Comparison of ENCODE assay signal across 15 cellular contexts in genomic region chr7:128099204-128099671, GRCh38.
DNase-seq lines count a peak whose midpoint lies in the region; TF ChIP-seq lines count a peak whose summit lies in the region.
"Had no signal": no experiment of that assay in that cellular context is flagged by ENCODE, and none has a peak within 500 bp of the region (broad histone marks: within the 10 kb centered on the region; RNA-seq: fewer than 3 reads in every experiment).

No MANE protein-coding gene starts in this region.

- 87 to 91% methylated on average over 5 of the region's 5 CpGs for WGBS in GM23248 (ENCODE audit: low coverage in 1 of 2, low lambda C conversion rate in 2 of 2, missing lambda C conversion rate in 2 of 2), 2 experiments

- peak overlapping the region in 3 of 5 experiments; percentile 21 to 80 (median 46) for H3K27ac Mint-ChIP-seq in brain
- H3K27ac Mint-ChIP-seq: H9 had no signal

- H3K9ac ChIP-seq in GM23248: no peak overlapping the region
- H3K9ac ChIP-seq: neural progenitor cell had no signal

- H2AFZ ChIP-seq in GM23248 (no peak overlapping the region), osteoblast (ENCODE audit: low read length) (no peak overlapping the region)
- H2AFZ ChIP-seq: neural progenitor cell had no signal

- H3K9me3 Mint-ChIP-seq in brain: peaks cover 0 to 8% (median 0%) of the 10 kb centered on the region in 5 experiments
- H3K9me3 Mint-ChIP-seq: CD8-positive, alpha-beta T cell; H9; neural progenitor cell had no signal

- no peaks in the 10 kb centered on the region for H3K9me2 ChIP-seq in GM23248 (ENCODE audit: insufficient read depth)

- peaks cover 3% of the 10 kb centered on the region for H3K27me3 Mint-ChIP-seq in brain

- H3K27ac ChIP-seq in GM23248 (no peak overlapping the region), osteoblast (ENCODE audit: low read depth, low read length) (no peak overlapping the region), WERI-Rb-1 (no peak overlapping the region)
- H3K27ac ChIP-seq: cardiac muscle cell, neural progenitor cell had no signal

- H3K9me3 ChIP-seq in GM23248 (ENCODE audit: low read depth): no peaks in the 10 kb centered on the region
- no peaks in the 10 kb centered on the region for H3K9me3 ChIP-seq in osteoblast (ENCODE audit: low read depth, low read length)
- H3K9me3 ChIP-seq in WERI-Rb-1 (ENCODE audit: severe bottlenecking): no peaks in the 10 kb centered on the region

- H3K27me3 ChIP-seq in GM23248 (replicated peaks; ENCODE audit: insufficient read depth) (no peaks in the 10 kb centered on the region), osteoblast (ENCODE audit: insufficient read depth, low read length) (no peaks in the 10 kb centered on the region), WERI-Rb-1 (ENCODE audit: insufficient read depth, low read depth, severe bottlenecking) (no peaks in the 10 kb centered on the region)

- H3K36me3 ChIP-seq in GM23248 (ENCODE audit: low read depth) (0 out of 2 replicates have a peak, but pooled peaks cover 2% of the 10 kb centered on the region), osteoblast (ENCODE audit: insufficient read depth, low read length) (peaks cover 27% of the 10 kb centered on the region), WERI-Rb-1 (no peaks in the 10 kb centered on the region)
- H3K36me3 ChIP-seq: cardiac muscle cell, neural progenitor cell had no signal

- no peaks in the 10 kb centered on the region for H3K4me1 ChIP-seq in GM23248 (ENCODE audit: insufficient read depth)
- peaks cover 6% of the 10 kb centered on the region for H3K4me1 ChIP-seq in osteoblast (ENCODE audit: insufficient read depth, low read length)
- H3K4me1 ChIP-seq: neural progenitor cell had no signal

- H3K4me3 ChIP-seq in GM23248 (no peak overlapping the region), osteoblast (ENCODE audit: insufficient read depth, low read length) (no peak overlapping the region), WERI-Rb-1 (ENCODE audit: low read depth, low read length) (no peak overlapping the region)
- H3K4me3 ChIP-seq: cardiac muscle cell, neural progenitor cell had no signal

- peak; percentile 71 for DNase-seq in GM23248
- peak; percentile 50 for DNase-seq in OCI-M1 (lab: John Stamatoyannopoulos, UW)
- DNase-seq in osteoblast (ENCODE audit: insufficient read length, low spot score, missing footprints): peak; percentile 51
- DNase-seq in globus pallidus (ENCODE audit: low spot score): no peak
- no peak for DNase-seq in WERI-Rb-1
- no peak for DNase-seq in germinal center (ENCODE audit: low spot score)
- DNase-seq: activated CD4-positive, CD25-positive, alpha-beta regulatory T cell; activated T-cell treated with anti-CD3 and anti-CD28 coated beads, Interleukin-2, amount 50 U/mL, for 48 hours; CD8-positive, alpha-beta T cell; H9; NCI-H2171 treated with DMSO at 0.1 percent for 48 hours; substantia nigra had no signal

- no peaks in the 10 kb centered on the region for H3K79me2 ChIP-seq in GM23248 (ENCODE audit: insufficient read depth)
- H3K79me2 ChIP-seq in osteoblast (ENCODE audit: insufficient read depth, low read length): no peaks in the 10 kb centered on the region

- H3K4me2 ChIP-seq in GM23248 (ENCODE audit: unreplicated experiment): no peak overlapping the region
- H3K4me2 ChIP-seq in osteoblast (ENCODE audit: insufficient read depth, low read length): no peak overlapping the region
- H3K4me2 ChIP-seq: neural progenitor cell had no signal

- in situ Hi-C loops in GM23248 (cut with MboI): no loop called here

- no peaks in the 10 kb centered on the region for H4K20me1 ChIP-seq in GM23248 (ENCODE audit: insufficient read depth)
- H4K20me1 ChIP-seq in osteoblast (ENCODE audit: insufficient read depth, low read length): peaks cover 9% of the 10 kb centered on the region

- H3K36me3 Mint-ChIP-seq in brain: peaks cover 23% of the 10 kb centered on the region

- peaks cover 18% of the 10 kb centered on the region for H3K4me1 Mint-ChIP-seq in brain

- TF ChIP-seq CTCF in brain (conservative IDR thresholded peaks at IDR 0.05): no peak
- no peak for TF ChIP-seq CTCF in osteoblast (IDR thresholded peaks at IDR 0.05; ENCODE audit: extremely low read depth, low read depth, low read length)
- no peak for TF ChIP-seq CTCF in WERI-Rb-1 (IDR thresholded peaks at IDR 0.05; ENCODE audit: low read depth, low read length)

- H3K4me3 Mint-ChIP-seq in brain: no peak overlapping the region
- H3K4me3 Mint-ChIP-seq: CD8-positive, alpha-beta T cell; H9; neural progenitor cell had no signal

- H3F3A ChIP-seq in GM23248 (ENCODE audit: insufficient read depth): peaks cover 4% of the 10 kb centered on the region; the same call in 1 of the 2 replicates

Comparison
In these comparisons a context has a peak if more than half of its experiments do, and no peak if none do; other contexts are left out.
1. DNase-seq: peak in GM23248 (single experiment), OCI-M1 (single experiment) and osteoblast (single experiment); none in globus pallidus (single experiment), WERI-Rb-1 (single experiment) and germinal center (single experiment).